1 cellular context compared by ENCODE assay signal in genomic region chr14:21236948-21237797, GRCh38.
A peak's percentile ranks its signal among the peaks of the same experiment; 100 is the strongest.
TF ChIP-seq lines count a peak whose summit lies in the region.

No MANE protein-coding gene starts in this region.

TF ChIP-seq in HCT116, 20 proteins besides CTCF, POLR2A, EP300 and RAD21:
- no peak for TF ChIP-seq POLR2AphosphoS5 (IDR thresholded peaks at IDR 0.05; ENCODE audit: low read depth, low read length)
- 0 out of 2 replicates have a peak, but pooled peaks have one; percentile 5 for TF ChIP-seq SIN3A (IDR thresholded peaks at IDR 0.05; ENCODE audit: low read depth)
- no peak for TF ChIP-seq SP1 (IDR thresholded peaks at IDR 0.05; ENCODE audit: low read depth)
